In genomic region chr16:83742520-83742919, GRCh38 we compare ENCODE assay signal across 21 cellular contexts.
A peak's percentile ranks its signal among the peaks of the same experiment; 100 is the strongest.
DNase-seq lines count a peak whose midpoint lies in the region; ATAC-seq lines count a peak whose summit lies in the region.
"Had no signal": no experiment of that assay in that cellular context is flagged by ENCODE, and none has a peak within 500 bp of the region (broad histone marks: within the 10 kb centered on the region; RNA-seq: fewer than 3 reads in every experiment).

No MANE protein-coding gene starts in this region.

- H3K27me3 Mint-ChIP-seq in activated T-helper 1 cell treated with anti-CD3 and anti-CD28 coated beads, Interleukin-12 subunit alpha, Interleukin-12 subunit beta, Interleukin-2, Interleukin-4 antibody, amounts not matched to agents 30 ng/mL and 10 ng/mL and 1 ng/mL, durations not matched to agents 14 hours and 24 hours and 36 hours (ENCODE audit: insufficient read depth) = peaks cover 2% of the 10 kb centered on the region

- peak overlapping the region; percentile 70 for H3K27ac ChIP-seq in cingulate gyrus (ENCODE audit: low read depth, low read length)
- H3K27ac ChIP-seq: KMS-11 had no signal

- no peak overlapping the region for H3K27ac Mint-ChIP-seq in activated T-helper 1 cell treated with anti-CD3 and anti-CD28 coated beads, Interleukin-12 subunit alpha, Interleukin-12 subunit beta, Interleukin-2, Interleukin-4 antibody, amounts not matched to agents 30 ng/mL and 10 ng/mL and 1 ng/mL, durations not matched to agents 14 hours and 24 hours and 36 hours
- H3K27ac Mint-ChIP-seq: CD8-positive, alpha-beta memory T cell; HFFc6 had no signal

- DNase-seq in NCI-H1092 (lab: John Stamatoyannopoulos, UW) (peak; percentile 60), medulla oblongata (ENCODE audit: extremely low spot score) (peak; percentile 32), superior temporal gyrus (ENCODE audit: extremely low spot score) (peak; percentile 48), activated gamma-delta T cell (lab: John Stamatoyannopoulos, UW) (no peak)
- DNase-seq in activated T-helper 1 cell treated with anti-CD3 and anti-CD28 coated beads, Interleukin-12 subunit alpha, Interleukin-12 subunit beta, Interleukin-2, Interleukin-4 antibody, amounts not matched to agents 30 ng/mL and 10 ng/mL and 1 ng/mL, durations not matched to agents 14 hours and 24 hours and 36 hours (ENCODE audit: low spot score) = no peak
- DNase-seq: CD8-positive, alpha-beta memory T cell; DMS53; EL; H7; HFFc6; NCI-H1048; NCI-H146; NCI-H2081; NCI-H510A; NCI-H774; OCI-M1; Right ventricle myocardium superior had no signal

- ATAC-seq in HG03159 (IDR thresholded peaks at IDR 0.05; ENCODE audit: unreplicated experiment) (no peak), HG02642 (IDR thresholded peaks at IDR 0.05; ENCODE audit: poor library complexity, unreplicated experiment) (no peak)

- intact Hi-C loops in activated T-helper 1 cell treated with anti-CD3 and anti-CD28 coated beads, Interleukin-12 subunit alpha, Interleukin-12 subunit beta, Interleukin-2, Interleukin-4 antibody, amounts not matched to agents 30 ng/mL and 10 ng/mL and 1 ng/mL, durations not matched to agents 14 hours and 24 hours and 36 hours (cut with micrococcal nuclease) = no loop called here

- no peaks in the 10 kb centered on the region for H3K36me3 Mint-ChIP-seq in activated T-helper 1 cell treated with anti-CD3 and anti-CD28 coated beads, Interleukin-12 subunit alpha, Interleukin-12 subunit beta, Interleukin-2, Interleukin-4 antibody, amounts not matched to agents 30 ng/mL and 10 ng/mL and 1 ng/mL, durations not matched to agents 14 hours and 24 hours and 36 hours (ENCODE audit: low read depth)
- H3K36me3 Mint-ChIP-seq: CD8-positive, alpha-beta memory T cell had no signal

- no peak overlapping the region for H3K4me3 Mint-ChIP-seq in activated T-helper 1 cell treated with anti-CD3 and anti-CD28 coated beads, Interleukin-12 subunit alpha, Interleukin-12 subunit beta, Interleukin-2, Interleukin-4 antibody, amounts not matched to agents 30 ng/mL and 10 ng/mL and 1 ng/mL, durations not matched to agents 14 hours and 24 hours and 36 hours
- H3K4me3 Mint-ChIP-seq: CD8-positive, alpha-beta memory T cell; HFFc6 had no signal

- H3K9me3 Mint-ChIP-seq in activated T-helper 1 cell treated with anti-CD3 and anti-CD28 coated beads, Interleukin-12 subunit alpha, Interleukin-12 subunit beta, Interleukin-2, Interleukin-4 antibody, amounts not matched to agents 30 ng/mL and 10 ng/mL and 1 ng/mL, durations not matched to agents 14 hours and 24 hours and 36 hours = no peaks in the 10 kb centered on the region
- H3K9me3 Mint-ChIP-seq: CD8-positive, alpha-beta memory T cell had no signal

- H3K4me1 Mint-ChIP-seq in activated T-helper 1 cell treated with anti-CD3 and anti-CD28 coated beads, Interleukin-12 subunit alpha, Interleukin-12 subunit beta, Interleukin-2, Interleukin-4 antibody, amounts not matched to agents 30 ng/mL and 10 ng/mL and 1 ng/mL, durations not matched to agents 14 hours and 24 hours and 36 hours (ENCODE audit: low read depth) = no peaks in the 10 kb centered on the region
- H3K4me1 Mint-ChIP-seq: CD8-positive, alpha-beta memory T cell had no signal

Comparison
In these comparisons a context has a peak if more than half of its experiments do, and no peak if none do; other contexts are left out.
1. DNase-seq: peak in NCI-H1092 (single experiment), medulla oblongata (single experiment) and superior temporal gyrus (single experiment); none in activated gamma-delta T cell (single experiment) and activated T-helper 1 cell treated with anti-CD3 and anti-CD28 coated beads, Interleukin-12 subunit alpha, Interleukin-12 subunit beta, Interleukin-2, Interleukin-4 antibody, amounts not matched to agents 30 ng/mL and 10 ng/mL and 1 ng/mL, durations not matched to agents 14 hours and 24 hours and 36 hours (single experiment).